In genomic region chr5:122008061-122008460, GRCh38 we compare ENCODE assay signal across 21 cellular contexts.
"Had no signal": no experiment of that assay in that cellular context is flagged by ENCODE, and none has a peak within 500 bp of the region (broad histone marks: within the 10 kb centered on the region; RNA-seq: fewer than 3 reads in every experiment).

No MANE protein-coding gene starts in this region.

- DNase-seq: cortex of kidney; effector memory CD8-positive, alpha-beta T cell; erythroblast; hippocampal formation; left cardiac atrium; left ventricle myocardium superior; lower lobe of right lung; naive thymus-derived CD8-positive, alpha-beta T cell; right lobe of liver; small intestine; stimulated activated CD4-positive, alpha-beta T cell treated with anti-CD3 and anti-CD28 coated beads, Interleukin-15, amount 100 ng/mL, for 24 hours; stimulated activated CD4-positive, alpha-beta T cell treated with anti-CD3 and anti-CD28 coated beads, Interleukin-2, amount 100 ng/mL, for 48 hours; stimulated activated naive B cell treated with anti-CD40 and anti-IgM and Interleukin-4, amounts not matched to agents 10 μg/mL and 1 μg/mL and 100 μg/mL, for 72 hours; stimulated activated naive CD8-positive, alpha-beta T cell treated with anti-CD3 and anti-CD28 coated beads, Interleukin-15, amount 100 ng/mL, for 72 hours; thyroid gland had no signal

- H3K27me3 Mint-ChIP-seq: effector memory CD8-positive, alpha-beta T cell; naive thymus-derived CD8-positive, alpha-beta T cell; progenitor cell of endocrine pancreas; stimulated activated naive B cell treated with anti-CD40 and anti-IgM and Interleukin-4, amounts not matched to agents 10 μg/mL and 1 μg/mL and 100 μg/mL, for 72 hours; stimulated activated naive CD8-positive, alpha-beta T cell treated with anti-CD3 and anti-CD28 coated beads, Interleukin-15, amount 100 ng/mL, for 72 hours; type B pancreatic cell had no signal

- H3K4me3 Mint-ChIP-seq: effector memory CD8-positive, alpha-beta T cell; naive thymus-derived CD8-positive, alpha-beta T cell; stimulated activated naive B cell treated with anti-CD40 and anti-IgM and Interleukin-4, amounts not matched to agents 10 μg/mL and 1 μg/mL and 100 μg/mL, for 72 hours; stimulated activated naive CD8-positive, alpha-beta T cell treated with anti-CD3 and anti-CD28 coated beads, Interleukin-15, amount 100 ng/mL, for 72 hours; type B pancreatic cell had no signal

- H3K27ac Mint-ChIP-seq: effector memory CD8-positive, alpha-beta T cell; naive thymus-derived CD8-positive, alpha-beta T cell; progenitor cell of endocrine pancreas; stimulated activated naive B cell treated with anti-CD40 and anti-IgM and Interleukin-4, amounts not matched to agents 10 μg/mL and 1 μg/mL and 100 μg/mL, for 72 hours; stimulated activated naive CD8-positive, alpha-beta T cell treated with anti-CD3 and anti-CD28 coated beads, Interleukin-15, amount 100 ng/mL, for 72 hours; type B pancreatic cell had no signal

- ATAC-seq: effector memory CD8-positive, alpha-beta T cell; gastrocnemius medialis; left cardiac atrium; left ventricle myocardium superior; naive thymus-derived CD8-positive, alpha-beta T cell; stimulated activated naive B cell treated with anti-CD40 and anti-IgM and Interleukin-4, amounts not matched to agents 10 μg/mL and 1 μg/mL and 100 μg/mL, for 72 hours had no signal

- H3K4me3 ChIP-seq: gastrocnemius medialis, heart left ventricle, lower lobe of right lung, right lobe of liver, thyroid gland had no signal

- H3K9ac ChIP-seq: parathyroid adenoma had no signal

- H3K9me3 Mint-ChIP-seq: effector memory CD8-positive, alpha-beta T cell; type B pancreatic cell had no signal

- H3K27me3 ChIP-seq: gastrocnemius medialis, heart left ventricle, neutrophil, right lobe of liver, thyroid gland had no signal

- H3K9me3 ChIP-seq: gastrocnemius medialis, heart left ventricle, lower lobe of right lung, neutrophil, right lobe of liver, thyroid gland had no signal

- H2AFZ ChIP-seq: parathyroid adenoma had no signal

- H3K36me3 Mint-ChIP-seq: type B pancreatic cell had no signal

- H3K27ac ChIP-seq: gastrocnemius medialis, heart left ventricle, lower lobe of right lung, neutrophil, parathyroid adenoma, right lobe of liver, thyroid gland had no signal

- H3K4me1 ChIP-seq: heart left ventricle, lower lobe of right lung, parathyroid adenoma, right lobe of liver, thyroid gland had no signal
